In the genomic region with DNA sequence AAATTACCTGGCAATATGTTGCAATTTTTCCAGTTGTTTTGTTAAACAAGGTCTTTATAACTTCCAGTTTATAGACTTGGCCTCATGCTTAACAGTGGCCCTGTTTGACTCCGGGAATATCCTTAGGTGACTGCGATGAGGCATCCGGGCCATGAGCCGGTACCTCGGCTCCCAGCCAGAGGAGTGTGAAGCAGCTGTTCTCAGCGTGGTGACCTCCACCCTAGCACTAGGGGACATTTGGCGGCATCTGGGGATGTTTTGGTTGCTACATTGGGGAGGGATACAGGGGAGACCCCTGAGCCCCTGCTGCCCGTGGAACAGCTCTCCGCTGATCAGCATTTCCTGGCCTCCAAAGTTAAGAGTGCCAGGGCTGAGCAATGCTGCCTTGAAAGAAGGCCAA, we compare ENCODE assay signal across 29 cellular contexts.
"Had no signal": no experiment of that assay in that cellular context is flagged by ENCODE, and none has a peak within 500 bp of the region (broad histone marks: within the 10 kb centered on the region; RNA-seq: fewer than 3 reads in every experiment).

No MANE protein-coding gene starts in this region.

- ATAC-seq: naive thymus-derived CD8-positive, alpha-beta T cell; natural killer cell treated with Interleukin-12 subunit alpha and Interleukin-12 subunit beta and Interleukin-15 and Interleukin-18, amount 100 ng/mL, for 72 hours; psoas muscle; right lobe of liver; stimulated activated effector memory CD8-positive, alpha-beta T cell treated with anti-CD3 and anti-CD28 coated beads, Interleukin-12 subunit alpha, Interleukin-12 subunit beta, amount 100 ng/mL, for 72 hours; stimulated activated naive B cell treated with anti-CD40 and anti-IgM and Interleukin-4, amounts not matched to agents 10 μg/mL and 1 μg/mL and 100 μg/mL, for 72 hours had no signal

- H3K27ac Mint-ChIP-seq: naive thymus-derived CD8-positive, alpha-beta T cell; natural killer cell treated with Interleukin-12 subunit alpha and Interleukin-12 subunit beta and Interleukin-15 and Interleukin-18, amount 100 ng/mL, for 72 hours; nephron progenitor cell; progenitor cell of endocrine pancreas; stimulated activated effector memory CD8-positive, alpha-beta T cell treated with anti-CD3 and anti-CD28 coated beads, Interleukin-12 subunit alpha, Interleukin-12 subunit beta, amount 100 ng/mL, for 72 hours; stimulated activated naive B cell treated with anti-CD40 and anti-IgM and Interleukin-4, amounts not matched to agents 10 μg/mL and 1 μg/mL and 100 μg/mL, for 72 hours; stimulated activated naive CD8-positive, alpha-beta T cell treated with anti-CD3 and anti-CD28 coated beads, Interleukin-15, Interleukin-2, amounts not matched to agents 100 ng/mL and 50 ng/mL, for 24 hours had no signal

- H3K4me1 Mint-ChIP-seq: stimulated activated effector memory CD8-positive, alpha-beta T cell treated with anti-CD3 and anti-CD28 coated beads, Interleukin-12 subunit alpha, Interleukin-12 subunit beta, amount 100 ng/mL, for 72 hours; stimulated activated naive B cell treated with anti-CD40 and anti-IgM and Interleukin-4, amounts not matched to agents 10 μg/mL and 1 μg/mL and 100 μg/mL, for 72 hours had no signal

- DNase-seq: naive thymus-derived CD8-positive, alpha-beta T cell; nephron progenitor cell; occipital lobe; ovary; posterior cingulate gyrus; right lobe of liver; sigmoid colon; small intestine; stimulated activated CD4-positive, alpha-beta T cell treated with anti-CD3 and anti-CD28 coated beads, Interleukin-15, amount 100 ng/mL, for 24 hours; stimulated activated CD4-positive, alpha-beta T cell treated with anti-CD3 and anti-CD28 coated beads, Interleukin-2, amount 100 ng/mL, for 24 hours; stimulated activated CD4-positive, alpha-beta T cell treated with anti-CD3 and anti-CD28 coated beads, Interleukin-2, amount 100 ng/mL, for 48 hours; stimulated activated CD4-positive, alpha-beta T cell treated with anti-CD3 and anti-CD28 coated beads, Interleukin-4, amount 100 ng/mL, for 24 hours; stimulated activated naive B cell treated with anti-CD40 and anti-IgM and Interleukin-4, amounts not matched to agents 10 μg/mL and 1 μg/mL and 100 μg/mL, for 72 hours; stimulated activated naive CD4-positive, alpha-beta T cell treated with Interleukin-2 at 50 U/mL for 16 hours; stomach; thyroid gland; trophoblast cell; upper lobe of left lung had no signal

- H3K36me3 Mint-ChIP-seq: naive thymus-derived CD8-positive, alpha-beta T cell; stimulated activated effector memory CD8-positive, alpha-beta T cell treated with anti-CD3 and anti-CD28 coated beads, Interleukin-12 subunit alpha, Interleukin-12 subunit beta, amount 100 ng/mL, for 72 hours; stimulated activated naive B cell treated with anti-CD40 and anti-IgM and Interleukin-4, amounts not matched to agents 10 μg/mL and 1 μg/mL and 100 μg/mL, for 72 hours had no signal

- H3K4me3 Mint-ChIP-seq: naive thymus-derived CD8-positive, alpha-beta T cell; natural killer cell treated with Interleukin-12 subunit alpha and Interleukin-12 subunit beta and Interleukin-15 and Interleukin-18, amount 100 ng/mL, for 72 hours; nephron progenitor cell; neural crest cell; stimulated activated effector memory CD8-positive, alpha-beta T cell treated with anti-CD3 and anti-CD28 coated beads, Interleukin-12 subunit alpha, Interleukin-12 subunit beta, amount 100 ng/mL, for 72 hours; stimulated activated naive B cell treated with anti-CD40 and anti-IgM and Interleukin-4, amounts not matched to agents 10 μg/mL and 1 μg/mL and 100 μg/mL, for 72 hours; stimulated activated naive CD8-positive, alpha-beta T cell treated with anti-CD3 and anti-CD28 coated beads, Interleukin-15, Interleukin-2, amounts not matched to agents 100 ng/mL and 50 ng/mL, for 24 hours had no signal

- H3K4me3 ChIP-seq: ovary, psoas muscle, right lobe of liver, sigmoid colon, stomach, thoracic aorta, thyroid gland, tibial nerve, upper lobe of left lung, vagina had no signal

- H3K36me3 ChIP-seq: ovary, right lobe of liver, sigmoid colon, stomach, thoracic aorta, thyroid gland, tibial nerve, upper lobe of left lung, vagina had no signal

- H3K9me3 ChIP-seq: psoas muscle, right lobe of liver, thoracic aorta, thyroid gland, vagina had no signal

- H2AFZ ChIP-seq: parathyroid adenoma had no signal

- H3K9me3 Mint-ChIP-seq: natural killer cell treated with Interleukin-12 subunit alpha and Interleukin-12 subunit beta and Interleukin-15 and Interleukin-18, amount 100 ng/mL, for 72 hours had no signal

- H3K4me1 ChIP-seq: parathyroid adenoma, psoas muscle, right lobe of liver, sigmoid colon, stomach, thyroid gland, tibial nerve, upper lobe of left lung, vagina had no signal

- H3K27ac ChIP-seq: ovary, parathyroid adenoma, psoas muscle, right lobe of liver, sigmoid colon, stomach, thoracic aorta, thyroid gland, tibial nerve, upper lobe of left lung, vagina had no signal

- H3K27me3 ChIP-seq: ovary, right lobe of liver, sigmoid colon, stomach, thyroid gland, tibial nerve, upper lobe of left lung, vagina had no signal

- H3K27me3 Mint-ChIP-seq: naive thymus-derived CD8-positive, alpha-beta T cell had no signal

- FAIRE-seq: small intestine, urothelium cell line had no signal

- H3K79me2 ChIP-seq: parathyroid adenoma had no signal

- H3K9ac ChIP-seq: parathyroid adenoma had no signal
